ENCODE assay signal across 33 cellular contexts in genomic region chr6:169632841-169633240, GRCh38.
"Had no signal": no experiment of that assay in that cellular context is flagged by ENCODE, and none has a peak within 500 bp of the region (broad histone marks: within the 10 kb centered on the region; RNA-seq: fewer than 3 reads in every experiment).

No MANE protein-coding gene starts in this region.

- DNase-seq: Karpas-422, Kasumi-1, MG63, MM.1S, MV-4-11, NCI-H1048, NCI-H1092, NCI-H1092 treated with DMSO at 0.1 percent for 48 hours, NCI-H1105, NCI-H1105 treated with DMSO at 0.1 percent for 48 hours, NCI-H1417, NCI-H1417 treated with DMSO at 0.1 percent for 48 hours, NCI-H1436, NCI-H1436 treated with DMSO at 0.1 percent for 48 hours, NCI-H146, NCI-H1694, NCI-H1694 treated with DMSO at 0.1 percent for 48 hours, NCI-H187, NCI-H187 treated with DMSO at 0.1 percent for 48 hours, NCI-H1930, NCI-H2029, NCI-H2029 treated with DMSO at 0.1 percent for 48 hours, NCI-H2081, NCI-H2081 treated with DMSO at 0.1 percent for 48 hours, NCI-H2107, NCI-H2171, NCI-H2171 treated with DMSO at 0.1 percent for 48 hours, NCI-H2227 treated with DMSO at 0.1 percent for 48 hours, NCI-H226, NCI-H345, NCI-H446, NCI-H446 treated with DMSO at 0.1 percent for 48 hours, NCI-H510A had no signal
